Comparison of ENCODE assay signal across 8 cellular contexts in genomic region chr2:108593547-108594098, GRCh38. TPM values are rescaled to one million over a fixed set of nuclear protein-coding genes. Genes with fewer than 3 reads are reported as not detected.
DNase-seq lines count a peak whose midpoint lies in the region; ATAC-seq and TF ChIP-seq lines count a peak whose summit lies in the region.

No MANE protein-coding gene starts in this region.

- peak overlapping the region; percentile 83 for H3K27ac Mint-ChIP-seq in activated B cell treated with CpG ODN at 0.5 μM for 24 hours

- intact Hi-C loops in activated B cell treated with CpG ODN at 0.5 μM for 24 hours (cut with micrococcal nuclease), result loop anchor here (5.0 kb wide), 3 partner anchors 44 to 184 kb away; partner anchors contain the start of gene RANBP2
- intact Hi-C loops in right cardiac atrium (cut with DNase I), result no loop called here
- intact Hi-C loops in upper lobe of right lung (cut with DNase I), result no loop called here

- H3K27me3 ChIP-seq in right cardiac atrium (ENCODE audit: control insufficient read depth, insufficient read depth), result no peaks in the 10 kb centered on the region
- no peaks in the 10 kb centered on the region for H3K27me3 ChIP-seq in upper lobe of right lung

- H3K4me3 Mint-ChIP-seq in activated B cell treated with CpG ODN at 0.5 μM for 24 hours, result no peak overlapping the region

- TF ChIP-seq CTCF in activated B cell treated with CpG ODN at 0.5 μM for 24 hours (IDR thresholded peaks at IDR 0.05), result no peak
- TF ChIP-seq CTCF in upper lobe of right lung (IDR thresholded peaks at IDR 0.05), result no peak

- POLR2A ChIA-PET in activated B cell treated with CpG ODN at 0.5 μM for 24 hours (lab: Charles Lee), result interaction anchor here (0.6 to 2.1 kb wide), 7 partner anchors 10 to 62 kb away, joined by 3 to 9 read pairs (median 5); no protein-coding TSS in a partner anchor

- H3K4me3 ChIP-seq in right cardiac atrium (ENCODE audit: low read length), result no peak overlapping the region
- no peak overlapping the region for H3K4me3 ChIP-seq in upper lobe of right lung

- no peaks in the 10 kb centered on the region for H3K27me3 Mint-ChIP-seq in activated B cell treated with CpG ODN at 0.5 μM for 24 hours

- H3K27ac ChIP-seq in right cardiac atrium (ENCODE audit: low read length) (peak overlapping the region; percentile 89), upper lobe of right lung (peak overlapping the region; percentile 75)

- no peaks in the 10 kb centered on the region for H3K36me3 Mint-ChIP-seq in activated B cell treated with CpG ODN at 0.5 μM for 24 hours (ENCODE audit: low read depth)

- H3K4me1 Mint-ChIP-seq in activated B cell treated with CpG ODN at 0.5 μM for 24 hours, result peaks cover 83% of the 10 kb centered on the region

- H3K9me3 Mint-ChIP-seq in activated B cell treated with CpG ODN at 0.5 μM for 24 hours, result no peaks in the 10 kb centered on the region

- ATAC-seq in activated B cell treated with CpG ODN at 0.5 μM for 24 hours (ENCODE audit: low read depth) (peak; percentile 4), right cardiac atrium (peak; percentile 42 to 76), upper lobe of right lung (no peak)

- CTCF ChIA-PET in activated B cell treated with CpG ODN at 0.5 μM for 24 hours (lab: Charles Lee), result interaction anchor here (1.9 to 4.0 kb wide), 2 partner anchors 9 to 43 kb away, joined by 14 to 29 read pairs; no protein-coding TSS in a partner anchor

- H3K4me1 ChIP-seq in right cardiac atrium (ENCODE audit: control insufficient read depth, insufficient read depth, low read length) (no peaks in the 10 kb centered on the region), upper lobe of right lung (peaks cover 41% of the 10 kb centered on the region)

- H3K9me3 ChIP-seq in right cardiac atrium (ENCODE audit: control insufficient read depth, low read length) (no peaks in the 10 kb centered on the region), upper lobe of right lung (no peaks in the 10 kb centered on the region)

- H3K36me3 ChIP-seq in upper lobe of right lung, result no peaks in the 10 kb centered on the region

- peak; percentile 96 for DNase-seq in A172 (ENCODE audit: low spot score)
- peak; percentile 38 for DNase-seq in H4 (ENCODE audit: low spot score)
- no peak for DNase-seq in activated B cell treated with CpG ODN at 0.5 μM for 24 hours
- DNase-seq in right cardiac atrium, result no peak
- DNase-seq in upper lobe of right lung, result no peak
- no peak for DNase-seq in CD1c-positive myeloid dendritic cell (ENCODE audit: extremely low spot score)
- DNase-seq in iPS-NIHi7 (ENCODE audit: extremely low spot score), result no peak
- no peak for DNase-seq in SKM-1 (lab: John Stamatoyannopoulos, UW; ENCODE audit: unreplicated experiment)

RNA-seq across cellular contexts. Expression of gene LIMS1, which starts 59.4 kb away (rescaled TPM):
- total RNA-seq in A172 (2014; rRNA removed; shearing (Covaris generic)), result 53.8 and 91.9 TPM in 2 replicates
- 31.6 and 50.6 TPM in 2 replicates for total RNA-seq in H4 (2014; rRNA removed; shearing (Covaris generic))
- 33.3 and 34.8 TPM in 2 replicates for total RNA-seq in activated B cell treated with CpG ODN at 0.5 μM for 24 hours
- 10 to 100 TPM; 45.5 to 65.6 (median 55.9) TPM for total RNA-seq in right cardiac atrium
- 21.4 TPM for polyA plus RNA-seq in right cardiac atrium
- 97.6 TPM for total RNA-seq in upper lobe of right lung

Comparison
In these comparisons a context has a peak if more than half of its experiments do, and no peak if none do; other contexts are left out.
1. DNase-seq: peak in A172 (single experiment) and H4 (single experiment); none in activated B cell treated with CpG ODN at 0.5 μM for 24 hours (single experiment), right cardiac atrium (0 of 3), upper lobe of right lung (single experiment), CD1c-positive myeloid dendritic cell (single experiment), iPS-NIHi7 (single experiment) and SKM-1 (single experiment).